8 cellular contexts compared by ENCODE assay signal in genomic region chr5:100731768-100732167, GRCh38.
A peak's percentile ranks its signal among the peaks of the same experiment; 100 is the strongest.
DNase-seq lines count a peak whose midpoint lies in the region; ATAC-seq and TF ChIP-seq lines count a peak whose summit lies in the region.

No MANE protein-coding gene starts in this region.

- H3K36me3 ChIP-seq in lower lobe of right lung = no peaks in the 10 kb centered on the region
- no peaks in the 10 kb centered on the region for H3K36me3 ChIP-seq in mammary epithelial cell (ENCODE audit: insufficient read depth, low read length)

- H3K27ac ChIP-seq in H9 (ENCODE audit: insufficient read length, low read depth, low read length) (no peak overlapping the region), lower lobe of right lung (no peak overlapping the region), mammary epithelial cell (ENCODE audit: insufficient read depth, low read depth, low read length) (no peak overlapping the region)

- H3K23me2 ChIP-seq in H9 (ENCODE audit: insufficient read length, low read depth, low read length, poor library complexity, severe bottlenecking) = no peaks in the 10 kb centered on the region

- H2BK5ac ChIP-seq in H9 (ENCODE audit: insufficient read length, low read length) = no peak overlapping the region

- no peaks in the 10 kb centered on the region for H3K27me3 Mint-ChIP-seq in activated CD4-positive, alpha-beta T cell treated with anti-CD3 and anti-CD28 coated beads, Interleukin-2, amount 10 ng/mL, durations not matched to agents 24 days and 14 days
- no peaks in the 10 kb centered on the region for H3K27me3 Mint-ChIP-seq in H9 (ENCODE audit: low read depth)

- no peak overlapping the region for H4K5ac ChIP-seq in H9 (ENCODE audit: insufficient read length, low read depth, low read length)

- peaks cover 9% of the 10 kb centered on the region for H3K4me1 Mint-ChIP-seq in activated CD4-positive, alpha-beta T cell treated with anti-CD3 and anti-CD28 coated beads, Interleukin-2, amount 10 ng/mL, durations not matched to agents 24 days and 14 days
- no peaks in the 10 kb centered on the region for H3K4me1 Mint-ChIP-seq in H9

- DNase-seq in activated CD4-positive, alpha-beta T cell treated with anti-CD3 and anti-CD28 coated beads, Interleukin-2, amount 10 ng/mL, durations not matched to agents 24 days and 14 days = peak; percentile 82
- DNase-seq in activated CD4-positive, alpha-beta T cell treated with anti-CD3 and anti-CD28 coated beads, Interleukin-2, amount 50 U/mL, for 1 hour = no peak
- DNase-seq in H9 (no peak), NCI-H2029 treated with DMSO at 0.1 percent for 48 hours (lab: John Stamatoyannopoulos, UW) (peak; percentile 31), lower lobe of right lung (no peak), mammary epithelial cell (no peak), NCI-H1436 treated with DMSO at 0.1 percent for 48 hours (lab: John Stamatoyannopoulos, UW) (no peak), cerebellar nuclear complex (lab: John Stamatoyannopoulos, UW) (no peak)

- ATAC-seq in lower lobe of right lung = no peak

- H3K4me1 ChIP-seq in H9 (ENCODE audit: insufficient read depth, low read length) (no peaks in the 10 kb centered on the region), lower lobe of right lung (peaks cover 4% of the 10 kb centered on the region), mammary epithelial cell (ENCODE audit: insufficient read depth, low read length) (no peaks in the 10 kb centered on the region)

- H4K91ac ChIP-seq in H9 (ENCODE audit: insufficient read length, low read depth, low read length) = no peak overlapping the region

- H3K4me3 ChIP-seq in lower lobe of right lung = peak overlapping the region; percentile 6
- no peak overlapping the region for H3K4me3 ChIP-seq in mammary epithelial cell (replicated peaks in 1 of 3; ENCODE audit: insufficient read depth in 1 of 3, low read depth in 2 of 3, low read length in 3 of 3)

- H3K56ac ChIP-seq in H9 (ENCODE audit: insufficient read length, low read depth, low read length) = no peak overlapping the region

- H3K27ac Mint-ChIP-seq in activated CD4-positive, alpha-beta T cell treated with anti-CD3 and anti-CD28 coated beads, Interleukin-2, amount 10 ng/mL, durations not matched to agents 24 days and 14 days = peak overlapping the region; percentile 80
- no peak overlapping the region for H3K27ac Mint-ChIP-seq in H9

- H2AK5ac ChIP-seq in H9 (ENCODE audit: insufficient read length, low read length) = no peak overlapping the region

- H3K18ac ChIP-seq in H9 (ENCODE audit: insufficient read length, low read depth, low read length) = no peak overlapping the region

- H3K14ac ChIP-seq in H9 (ENCODE audit: insufficient read depth, low read length) = no peak overlapping the region

- CTCF ChIA-PET in mammary epithelial cell (lab: Charles Lee; ENCODE audit: low non-redundant PET) = no interaction called here

- WGBS in H9 (ENCODE audit: extremely low coverage, insufficient read length, low lambda C conversion rate) = no CpG with 5 or more reads among the region's 6 CpGs
- 47% methylated on average over 5 of the region's 6 CpGs for WGBS in mammary epithelial cell (ENCODE audit: low coverage, missing lambda C conversion rate)

- BruUV-seq in mammary epithelial cell (replicated peaks; lab: Mats Ljungman, UMichigan) = no TSS peak

- H3T11ph ChIP-seq in H9 (ENCODE audit: low read length) = no peak overlapping the region

- H2BK15ac ChIP-seq in H9 (ENCODE audit: low read depth, low read length) = no peak overlapping the region

- H2AFZ ChIP-seq in H9 (ENCODE audit: low read length) = peak overlapping the region; percentile 8
- no peak overlapping the region for H2AFZ ChIP-seq in mammary epithelial cell (ENCODE audit: low read depth, low read length)

- H2BK12ac ChIP-seq in H9 (ENCODE audit: insufficient read length, low read depth, low read length) = no peak overlapping the region

- no peak overlapping the region for H4K8ac ChIP-seq in H9 (replicated peaks; ENCODE audit: insufficient read length, low read depth, low read length)

- H4K20me1 ChIP-seq in H9 (ENCODE audit: control insufficient read depth, insufficient read depth, insufficient read length) (no peaks in the 10 kb centered on the region), mammary epithelial cell (ENCODE audit: insufficient read depth, low read length) (no peaks in the 10 kb centered on the region)

- H3K36me3 Mint-ChIP-seq in activated CD4-positive, alpha-beta T cell treated with anti-CD3 and anti-CD28 coated beads, Interleukin-2, amount 10 ng/mL, durations not matched to agents 24 days and 14 days (ENCODE audit: low read depth) = no peaks in the 10 kb centered on the region
- no peaks in the 10 kb centered on the region for H3K36me3 Mint-ChIP-seq in H9 (ENCODE audit: insufficient read depth in 1 of 3, low read depth in 3 of 3)

- H3K79me2 ChIP-seq in H9 (ENCODE audit: insufficient read depth, low read length) = no peaks in the 10 kb centered on the region
- no peaks in the 10 kb centered on the region for H3K79me2 ChIP-seq in mammary epithelial cell (ENCODE audit: insufficient read depth, low read length)

- no peak overlapping the region for H3K4ac ChIP-seq in H9 (ENCODE audit: low read depth, low read length)

- H2BK120ac ChIP-seq in H9 (ENCODE audit: low read depth, low read length, poor library complexity, severe bottlenecking) = no peak overlapping the region

- H3K27me3 ChIP-seq in H9 (ENCODE audit: insufficient read depth, low read length) (no peaks in the 10 kb centered on the region), lower lobe of right lung (ENCODE audit: low read depth) (no peaks in the 10 kb centered on the region), mammary epithelial cell (ENCODE audit: insufficient read depth, low read length) (no peaks in the 10 kb centered on the region)

- intact Hi-C loops in activated CD4-positive, alpha-beta T cell treated with anti-CD3 and anti-CD28 coated beads, Interleukin-2, amount 10 ng/mL, durations not matched to agents 24 days and 14 days (cut with micrococcal nuclease) = loop anchor here (5.0 kb wide), 2 partner anchors 121 to 171 kb away; partner anchors contain the start of gene ST8SIA4
- intact Hi-C loops in lower lobe of right lung (cut with DNase I) (no loop called here), mammary epithelial cell (cut with micrococcal nuclease) (no loop called here)

- H3K4me2 ChIP-seq in H9 (ENCODE audit: insufficient read depth, insufficient read length, low read length) (no peak overlapping the region), mammary epithelial cell (ENCODE audit: insufficient read depth, low read depth, low read length) (no peak overlapping the region)

- H3K9ac ChIP-seq in H9 (ENCODE audit: extremely low read depth, insufficient read length, low read length) (no peak overlapping the region), mammary epithelial cell (ENCODE audit: insufficient read depth, low read length) (no peak overlapping the region)

- in situ Hi-C loops in mammary epithelial cell (cut with MboI; ENCODE audit: low sequenced_read_pairs in 2 of 2) = no loop called here

- H3K79me1 ChIP-seq in H9 (ENCODE audit: insufficient read depth, low read depth, low read length, poor library complexity, severe bottlenecking) = no peaks in the 10 kb centered on the region

- H3K4me3 Mint-ChIP-seq in activated CD4-positive, alpha-beta T cell treated with anti-CD3 and anti-CD28 coated beads, Interleukin-2, amount 10 ng/mL, durations not matched to agents 24 days and 14 days = peak overlapping the region; percentile 70
- no peak overlapping the region for H3K4me3 Mint-ChIP-seq in H9

- no peak overlapping the region for H2BK20ac ChIP-seq in H9 (ENCODE audit: low read depth, low read length, poor library complexity, severe bottlenecking)

- H3K9me3 ChIP-seq in H9 (ENCODE audit: control insufficient read depth, low read depth, low read length) (no peaks in the 10 kb centered on the region), lower lobe of right lung (no peaks in the 10 kb centered on the region), mammary epithelial cell (replicated peaks; ENCODE audit: insufficient read depth, low read length) (no peaks in the 10 kb centered on the region)

- TF ChIP-seq CTCF in H9 (conservative IDR thresholded peaks at IDR 0.05) (no peak), lower lobe of right lung (IDR thresholded peaks at IDR 0.05) (no peak), mammary epithelial cell (conservative IDR thresholded peaks at IDR 0.05 in 1 of 2, IDR thresholded peaks at IDR 0.05 in 1 of 2; ENCODE audit: extremely low read depth in 1 of 2, insufficient read depth in 1 of 2, low read depth in 1 of 2, low read length in 2 of 2) (no peak)

- no peak overlapping the region for H3K23ac ChIP-seq in H9 (ENCODE audit: insufficient read length, low read depth, low read length)

- H3K9me3 Mint-ChIP-seq in activated CD4-positive, alpha-beta T cell treated with anti-CD3 and anti-CD28 coated beads, Interleukin-2, amount 10 ng/mL, durations not matched to agents 24 days and 14 days = no peaks in the 10 kb centered on the region
- no peaks in the 10 kb centered on the region for H3K9me3 Mint-ChIP-seq in H9

- dilution Hi-C loops in mammary epithelial cell (cut with HindIII; ENCODE audit: low sequenced_read_pairs) = no loop called here

Comparison
In these comparisons a context has a peak if more than half of its experiments do, and no peak if none do; other contexts are left out.
1. DNase-seq: peak in activated CD4-positive, alpha-beta T cell treated with anti-CD3 and anti-CD28 coated beads, Interleukin-2, amount 10 ng/mL, durations not matched to agents 24 days and 14 days (single experiment) and NCI-H2029 treated with DMSO at 0.1 percent for 48 hours (single experiment); none in activated CD4-positive, alpha-beta T cell treated with anti-CD3 and anti-CD28 coated beads, Interleukin-2, amount 50 U/mL, for 1 hour (single experiment), H9 (single experiment), lower lobe of right lung (single experiment), mammary epithelial cell (single experiment), NCI-H1436 treated with DMSO at 0.1 percent for 48 hours (single experiment) and cerebellar nuclear complex (0 of 2).